Comparison of ENCODE assay signal across 8 cellular contexts in the genomic region with DNA sequence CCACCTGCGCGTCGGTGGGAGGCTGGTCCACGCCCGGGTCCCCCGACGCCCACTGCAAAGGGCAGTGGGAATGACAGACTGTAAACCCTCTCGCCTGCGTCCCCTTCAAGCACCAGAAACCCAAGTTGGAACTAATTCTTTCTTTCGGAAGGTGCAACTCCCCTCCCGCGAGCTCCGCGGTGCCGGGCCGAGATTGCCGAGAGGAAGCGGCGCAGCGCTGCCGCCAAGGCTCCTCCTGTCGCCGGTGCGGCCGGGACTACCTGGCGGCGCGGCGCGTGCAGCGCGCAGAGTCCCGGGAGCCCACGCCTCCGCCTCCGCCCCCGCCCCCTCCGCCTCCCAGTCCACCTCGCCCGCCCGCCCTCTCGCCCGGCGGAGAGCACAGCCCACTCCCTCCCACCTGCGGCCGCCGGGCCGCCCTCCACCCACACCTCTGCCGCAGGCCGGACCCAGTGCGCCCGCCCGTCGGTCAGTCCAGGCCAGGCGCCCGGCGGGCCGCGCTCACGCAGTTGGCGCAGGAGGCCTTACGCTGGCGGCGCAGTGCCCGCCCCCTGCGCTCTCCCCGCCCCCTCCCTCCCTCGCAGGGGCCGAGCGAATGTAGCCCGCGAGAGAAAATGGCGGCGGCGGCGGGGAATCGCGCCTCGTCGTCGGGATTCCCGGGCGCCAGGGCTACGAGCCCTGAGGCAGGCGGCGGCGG. TPM values are rescaled to one million over a fixed set of nuclear protein-coding genes. Genes with fewer than 3 reads are reported as not detected.
DNase-seq lines count a peak whose midpoint lies in the region; ATAC-seq, FAIRE-seq and TF ChIP-seq lines count a peak whose summit lies in the region.

A gene (plus strand): TSS at position 587 of the 694 bp plus-strand sequence. CDS start 25 bp downstream, at position 612.

- peak; percentile 66 for TF ChIP-seq POLR2A in H54 (IDR thresholded peaks at IDR 0.05; ENCODE audit: low read depth, low read length)
- peak; percentile 56 to 70 for TF ChIP-seq POLR2A in adrenal gland (IDR thresholded peaks at IDR 0.05)

- peak within 1 kb of the TSS; percentile 94 for H3K4me3 Mint-ChIP-seq in type B pancreatic cell

- no peaks in the 10 kb centered on the region for H3K9me3 ChIP-seq in adrenal gland (replicated peaks in 1 of 3)
- no peaks in the 10 kb centered on the region for H3K9me3 ChIP-seq in heart right ventricle

- H3K27ac ChIP-seq in adrenal gland: peak within 1 kb of the TSS; percentile 61 to 99 (median 94)
- peak within 1 kb of the TSS; percentile 65 to 99 (median 96) for H3K27ac ChIP-seq in heart right ventricle

- peak within 1 kb of the TSS; percentile 89 for H3K27ac Mint-ChIP-seq in type B pancreatic cell

- peaks cover 3% of the 10 kb centered on the region; the same call in 1 of the 2 replicates for H3K27me3 ChIP-seq in GM06990 (replicated peaks; ENCODE audit: control insufficient read depth, insufficient read depth, low read length)
- no peaks in the 10 kb centered on the region for H3K27me3 ChIP-seq in adrenal gland
- no peaks in the 10 kb centered on the region for H3K27me3 ChIP-seq in heart right ventricle

- H3K4me3 ChIP-seq in GM06990 (replicated peaks; ENCODE audit: low read depth, low read length) (peak within 1 kb of the TSS; percentile 65), adrenal gland (peak within 1 kb of the TSS; percentile 81 to 98 (median 93)), heart right ventricle (peak within 1 kb of the TSS; percentile 64 to 96 (median 88))

- 0 to 1% (median 0%) methylated on average over 9 to 87 of the region's 87 CpGs; no CpG with 5 or more reads in 1 of the 4 donors for WGBS in adrenal gland, 4 donors
- 0% methylated on average over 57 to 87 of the region's 87 CpGs for WGBS in heart right ventricle, 2 donors

- DNase-seq in GM06990 (ENCODE audit: extremely low read depth, insufficient read length): peak; percentile 88
- peak; percentile 73 for DNase-seq in H54 (ENCODE audit: insufficient read length, low spot score)
- peak; percentile 80 for DNase-seq in M059J (ENCODE audit: low read depth)
- peak; percentile 71 to 86 (median 76) for DNase-seq in T-helper 1 cell
- peak; percentile 79 to 86 (median 84) for DNase-seq in adrenal gland
- peak; percentile 72 to 84 for DNase-seq in heart right ventricle
- peak; percentile 93 for DNase-seq in posterior vena cava (ENCODE audit: low spot score)
- peak; percentile 89 for DNase-seq in type B pancreatic cell (ENCODE audit: extremely low spot score, unreplicated experiment)

- no peaks in the 10 kb centered on the region for H3K9me3 Mint-ChIP-seq in type B pancreatic cell

- intact Hi-C loops in adrenal gland (cut with DNase I) (no loop called here), heart right ventricle (cut with DNase I) (loop anchor here in 7 of 10 donors (2.0 to 10.0 kb wide), 9 partner anchors 118 to 818 kb away; no protein-coding TSS in a partner anchor), posterior vena cava (cut with DNase I) (loop anchor here in 1 of 2 donors (10.0 kb wide), 1 partner anchor 330 kb away; no protein-coding TSS in a partner anchor)

- H3K4me1 ChIP-seq in adrenal gland (replicated peaks in 1 of 2) (peaks cover 23 to 30% of the 10 kb centered on the region in 2 donors), heart right ventricle (peaks cover 3 to 39% (median 28%) of the 10 kb centered on the region in 9 donors)

- peaks cover 34% of the 10 kb centered on the region for H3K4me1 Mint-ChIP-seq in type B pancreatic cell (ENCODE audit: unreplicated experiment)

- peaks cover 13% of the 10 kb centered on the region for H3K27me3 Mint-ChIP-seq in type B pancreatic cell

- peaks cover 5% of the 10 kb centered on the region for H3K36me3 Mint-ChIP-seq in type B pancreatic cell

- TF ChIP-seq CTCF in GM06990 (IDR thresholded peaks at IDR 0.05; ENCODE audit: insufficient read depth, low read length, poor library complexity, severe bottlenecking) (peak; percentile 33), adrenal gland (IDR thresholded peaks at IDR 0.05) (peak in 1 of 6 experiments; percentile 5), heart right ventricle (IDR thresholded peaks at IDR 0.05) (peak in 4 of 9 donors; percentile 30 to 48 (median 45)), type B pancreatic cell (conservative IDR thresholded peaks at IDR 0.05) (no peak)

- H3K36me3 ChIP-seq in GM06990 (ENCODE audit: control insufficient read depth, insufficient read depth, low read length): no peaks in the 10 kb centered on the region
- no peaks in the 10 kb centered on the region for H3K36me3 ChIP-seq in adrenal gland (replicated peaks in 1 of 2)
- H3K36me3 ChIP-seq in heart right ventricle: no peaks in the 10 kb centered on the region

- ATAC-seq in heart right ventricle: peak; percentile 74 to 94 (median 87)

- FAIRE-seq in H54 (lab: Jason Lieb, UNC): no peak

RNA-seq across cellular contexts. Expression of the gene that starts here (rescaled TPM):
- total RNA-seq in M059J (2014; rRNA removed; shearing (Covaris generic)): 10.2 and 15.4 TPM in 2 replicates
- total RNA-seq in adrenal gland (10 to 100 TPM; 12.2 to 22.9 (median 16.4) TPM), heart right ventricle (10 to 100 TPM in 1 of 10 donors, 1 to 10 TPM in 9; 4.6 to 13.3 (median 6.5) TPM), posterior vena cava (10 to 100 TPM; 10.4 to 12.0 TPM), type B pancreatic cell (ENCODE audit: low replicate concordance) (40.9 and 48.4 TPM in 2 replicates)
- polyA plus RNA-seq in adrenal gland (10 to 100 TPM in 1 of 3 donors, 1 to 10 TPM in 2; 4.9 to 10.3 (median 6.0) TPM), heart right ventricle (1 to 10 TPM; 1.7 to 5.6 TPM)

Comparison
In these comparisons a context has a peak if more than half of its experiments do, and no peak if none do; other contexts are left out.
1. Peak in every context shown above with its lines: DNase-seq, ATAC-seq, H3K4me3 ChIP-seq and H3K27ac ChIP-seq.
2. intact Hi-C loops: an anchor here in heart right ventricle (2.0 to 10.0 kb wide); none called in adrenal gland.